Comparison of ENCODE assay signal across 8 cellular contexts in genomic region chr6:153001767-153002612, GRCh38. TPM values are rescaled to one million over a fixed set of nuclear protein-coding genes. Genes with fewer than 3 reads are reported as not detected.
DNase-seq lines count a peak whose midpoint lies in the region; ATAC-seq, FAIRE-seq and TF ChIP-seq lines count a peak whose summit lies in the region.

No MANE protein-coding gene starts in this region.

- no peak for TF ChIP-seq POLR2A in endothelial cell of umbilical vein (IDR thresholded peaks at IDR 0.05; ENCODE audit: low read depth, low read length)

- peak overlapping the region; percentile 94 for H3K9ac ChIP-seq in BLaER1
- H3K9ac ChIP-seq in endothelial cell of umbilical vein (replicated peaks; ENCODE audit: extremely low read depth, insufficient read depth, low read length) = peak overlapping the region; percentile 84

- FAIRE-seq in endothelial cell of umbilical vein (lab: Jason Lieb, UNC) = peak; percentile 60
- FAIRE-seq in D721Med (lab: Jason Lieb, UNC) = no peak

- POLR2A ChIA-PET in endothelial cell of umbilical vein (lab: Charles Lee) = no interaction called here

- peaks cover 48% of the 10 kb centered on the region for H3K79me2 ChIP-seq in endothelial cell of umbilical vein (ENCODE audit: control insufficient read depth, insufficient read depth, low read length)

- H3K36me3 Mint-ChIP-seq in T-helper 1 cell treated with Interleukin-12 subunit alpha and Interleukin-12 subunit beta and Interleukin-4 antibody, amounts not matched to agents 30 μg/mL and 1 μg/mL, for 36 hours (ENCODE audit: low read depth) = peaks cover 27% of the 10 kb centered on the region
- H3K36me3 Mint-ChIP-seq in naive B cell = no peaks in the 10 kb centered on the region

- peaks cover 25% of the 10 kb centered on the region for H3K27me3 Mint-ChIP-seq in T-helper 1 cell treated with Interleukin-12 subunit alpha and Interleukin-12 subunit beta and Interleukin-4 antibody, amounts not matched to agents 30 μg/mL and 1 μg/mL, for 36 hours (ENCODE audit: low read depth)
- H3K27me3 Mint-ChIP-seq in naive B cell = no peaks in the 10 kb centered on the region

- H3K4me1 Mint-ChIP-seq in T-helper 1 cell treated with Interleukin-12 subunit alpha and Interleukin-12 subunit beta and Interleukin-4 antibody, amounts not matched to agents 30 μg/mL and 1 μg/mL, for 36 hours (ENCODE audit: low read depth) = peaks cover 38% of the 10 kb centered on the region
- H3K4me1 Mint-ChIP-seq in naive B cell = peaks cover 33 to 52% (median 48%) of the 10 kb centered on the region in 3 donors

- dilution Hi-C loops in endothelial cell of umbilical vein (cut with MboI; ENCODE audit: extremely low pct_ligation_motif_present, low sequenced_read_pairs) = no loop called here

- no peaks in the 10 kb centered on the region for H3K9me1 ChIP-seq in endothelial cell of umbilical vein (replicated peaks; ENCODE audit: control insufficient read depth, extremely low read depth, insufficient read depth, low read length)

- H4K20me1 ChIP-seq in BLaER1 = peaks cover 46% of the 10 kb centered on the region
- H4K20me1 ChIP-seq in endothelial cell of umbilical vein (replicated peaks; ENCODE audit: control insufficient read depth, extremely low read depth, insufficient read depth, low read length) = no peaks in the 10 kb centered on the region

- H3K27me3 ChIP-seq in BLaER1 (no peaks in the 10 kb centered on the region), endothelial cell of umbilical vein (ENCODE audit: control insufficient read depth in 2 of 2, insufficient read depth in 2 of 2, low read length in 2 of 2) (no peaks in the 10 kb centered on the region)

- peak; percentile 34 for ATAC-seq in GM18907 (IDR thresholded peaks at IDR 0.05; ENCODE audit: unreplicated experiment)
- peak; percentile 26 for ATAC-seq in HG03135 (IDR thresholded peaks at IDR 0.05; ENCODE audit: unreplicated experiment)
- peak; percentile 1 for ATAC-seq in naive B cell (ENCODE audit: low read depth in 2 of 2)

- peak overlapping the region; percentile 61 for H2AFZ ChIP-seq in endothelial cell of umbilical vein (ENCODE audit: low read depth, low read length)

- CTCF ChIA-PET in endothelial cell of umbilical vein (lab: Charles Lee) = interaction anchor here (0.6 kb wide), 1 partner anchor 700 kb away, joined by 3 read pairs; no protein-coding TSS in a partner anchor

- H3K9me3 Mint-ChIP-seq in T-helper 1 cell treated with Interleukin-12 subunit alpha and Interleukin-12 subunit beta and Interleukin-4 antibody, amounts not matched to agents 30 μg/mL and 1 μg/mL, for 36 hours = peaks cover 3% of the 10 kb centered on the region
- H3K9me3 Mint-ChIP-seq in naive B cell = no peaks in the 10 kb centered on the region

- TF ChIP-seq CTCF in endothelial cell of umbilical vein (IDR thresholded peaks at IDR 0.05; ENCODE audit: extremely low read depth in 1 of 2, insufficient read depth in 1 of 2, low read depth in 1 of 2, low read length in 2 of 2) = no peak
- no peak for TF ChIP-seq CTCF in D721Med (IDR thresholded peaks at IDR 0.05; ENCODE audit: insufficient read depth, missing control alignments)

- peak overlapping the region; percentile 71 for H3K27ac Mint-ChIP-seq in T-helper 1 cell treated with Interleukin-12 subunit alpha and Interleukin-12 subunit beta and Interleukin-4 antibody, amounts not matched to agents 30 μg/mL and 1 μg/mL, for 36 hours
- peak overlapping the region; percentile 55 to 99 (median 96) for H3K27ac Mint-ChIP-seq in naive B cell

- intact Hi-C loops in endothelial cell of umbilical vein (cut with micrococcal nuclease) = loop anchor here (1.0 to 10.0 kb wide), 3 partner anchors 19 to 697 kb away; partner anchors contain the start of gene FBXO5

- DNase-seq in endothelial cell of umbilical vein (ENCODE audit: low read depth, low spot score) = peak; percentile 59
- no peak for DNase-seq in naive B cell
- DNase-seq in D721Med (ENCODE audit: insufficient read length, low spot score) = no peak
- DNase-seq in NOMO-1 (lab: John Stamatoyannopoulos, UW; ENCODE audit: unreplicated experiment in 2 of 2) = no peak

- H3K4me3 ChIP-seq in BLaER1 (peak overlapping the region; percentile 87), endothelial cell of umbilical vein (replicated peaks in 1 of 3; ENCODE audit: insufficient read depth in 1 of 3, low read depth in 1 of 3, low read length in 3 of 3) (peak overlapping the region; percentile 72 to 96 (median 90))

- TSS peak; percentile 65 for BruUV-seq in endothelial cell of umbilical vein (replicated peaks; lab: Mats Ljungman, UMichigan)

- H3K4me1 ChIP-seq in BLaER1 (peaks cover 38% of the 10 kb centered on the region), endothelial cell of umbilical vein (ENCODE audit: control insufficient read depth, extremely low read depth, insufficient read depth, low read length) (peaks cover 22% of the 10 kb centered on the region)

- peak overlapping the region; percentile 93 for H3K4me3 Mint-ChIP-seq in T-helper 1 cell treated with Interleukin-12 subunit alpha and Interleukin-12 subunit beta and Interleukin-4 antibody, amounts not matched to agents 30 μg/mL and 1 μg/mL, for 36 hours
- peak overlapping the region; percentile 95 to 99 (median 97) for H3K4me3 Mint-ChIP-seq in naive B cell

- H3K27ac ChIP-seq in BLaER1 (peak overlapping the region; percentile 90), endothelial cell of umbilical vein (ENCODE audit: insufficient read depth, low read depth, low read length) (peak overlapping the region; percentile 77)

- peaks cover 23% of the 10 kb centered on the region for H3K36me3 ChIP-seq in BLaER1
- H3K36me3 ChIP-seq in endothelial cell of umbilical vein (ENCODE audit: control insufficient read depth in 2 of 2, extremely low read depth in 1 of 2, insufficient read depth in 2 of 2, low read length in 2 of 2) = peaks cover 2 to 3% of the 10 kb centered on the region in 2 experiments

- no peaks in the 10 kb centered on the region for H3K9me3 ChIP-seq in BLaER1
- no peaks in the 10 kb centered on the region for H3K9me3 ChIP-seq in endothelial cell of umbilical vein (replicated peaks; ENCODE audit: control insufficient read depth, insufficient read depth, low read length)

- peak overlapping the region; percentile 89 for H3K4me2 ChIP-seq in BLaER1
- H3K4me2 ChIP-seq in endothelial cell of umbilical vein (ENCODE audit: insufficient read depth, low read length) = peak overlapping the region; percentile 97

TF ChIP-seq in endothelial cell of umbilical vein, 7 proteins besides CTCF, POLR2A, EP300 and RAD21:
- no peak for TF ChIP-seq EZH2 (IDR thresholded peaks at IDR 0.05; ENCODE audit: borderline replicate concordance, low read depth, low read length, severe bottlenecking)
- TF ChIP-seq GATA2 (IDR thresholded peaks at IDR 0.05; ENCODE audit: insufficient read depth, insufficient read length, low read depth, low read length) = no peak
- TF ChIP-seq MYC (IDR thresholded peaks at IDR 0.05; ENCODE audit: low read depth, low read length) = no peak
- no peak for TF ChIP-seq POLR2AphosphoS5 (IDR thresholded peaks at IDR 0.05; ENCODE audit: insufficient read depth, low read depth, low read length)
- no peak for TF ChIP-seq MAX (IDR thresholded peaks at IDR 0.05; ENCODE audit: insufficient read depth, insufficient read length)

RNA-seq across cellular contexts. Expression of gene MTRF1L, which starts 0.5 kb away (rescaled TPM):
- 27.5 and 31.2 TPM in 2 replicates for total RNA-seq in endothelial cell of umbilical vein
- 5.2 and 6.2 TPM in 2 replicates for polyA plus RNA-seq in endothelial cell of umbilical vein
- 8.3 and 9.1 TPM in 2 replicates for polyA plus RNA-seq in endothelial cell of umbilical vein (2011; cell fraction: cytosol; rRNA removed)
- 20.5 and 32.0 TPM in 2 replicates for polyA plus RNA-seq in endothelial cell of umbilical vein (2011; cell fraction: nucleus; rRNA removed)
- polyA plus RNA-seq in endothelial cell of umbilical vein (2012) = 9.5 and 19.1 TPM in 2 replicates
- polyA minus RNA-seq in endothelial cell of umbilical vein = 10.5 and 10.9 TPM in 2 replicates
- polyA minus RNA-seq in endothelial cell of umbilical vein (2011; cell fraction: cytosol; rRNA and poly(A)+ RNA removed) = 8.8 TPM
- polyA minus RNA-seq in endothelial cell of umbilical vein (2011; cell fraction: nucleus; rRNA and poly(A)+ RNA removed) = 39.7 and 47.9 TPM in 2 replicates
- polyA plus RNA-seq in naive B cell (ENCODE audit: low read depth in 6 of 6) = 10 to 100 TPM; 11.1 to 15.6 (median 13.9) TPM

RNA-seq across cellular contexts. Expression of gene FBXO5, which starts 19.1 kb away (rescaled TPM):
- total RNA-seq in endothelial cell of umbilical vein = 27.1 and 28.1 TPM in 2 replicates
- polyA plus RNA-seq in endothelial cell of umbilical vein (5.4 and 6.1 TPM in 2 replicates), naive B cell (ENCODE audit: low read depth in 6 of 6) (10 to 100 TPM in 2 of 6 donors, 1 to 10 TPM in 4; 6.9 to 12.6 (median 8.1) TPM)
- 13.4 and 13.9 TPM in 2 replicates for polyA plus RNA-seq in endothelial cell of umbilical vein (2011; cell fraction: cytosol; rRNA removed)
- 13.0 and 17.5 TPM in 2 replicates for polyA plus RNA-seq in endothelial cell of umbilical vein (2011; cell fraction: nucleus; rRNA removed)
- polyA plus RNA-seq in endothelial cell of umbilical vein (2012) = 6.4 and 15.2 TPM in 2 replicates
- 4.0 and 4.8 TPM in 2 replicates for polyA minus RNA-seq in endothelial cell of umbilical vein
- polyA minus RNA-seq in endothelial cell of umbilical vein (2011; cell fraction: cytosol; rRNA and poly(A)+ RNA removed) = 13.0 TPM
- 8.8 and 12.2 TPM in 2 replicates for polyA minus RNA-seq in endothelial cell of umbilical vein (2011; cell fraction: nucleus; rRNA and poly(A)+ RNA removed)
